Comparison of ENCODE assay signal across 8 cellular contexts in genomic region chr3:190322604-190323240, GRCh38. TPM values are rescaled to one million over a fixed set of nuclear protein-coding genes. Genes with fewer than 3 reads are reported as not detected.
DNase-seq lines count a peak whose midpoint lies in the region; ATAC-seq, FAIRE-seq and TF ChIP-seq lines count a peak whose summit lies in the region.

No MANE protein-coding gene starts in this region.

- no peaks in the 10 kb centered on the region for H3K79me2 ChIP-seq in endothelial cell of umbilical vein (ENCODE audit: control insufficient read depth, insufficient read depth, low read length)

- peak; percentile 25 for TF ChIP-seq CTCF in CD8-positive, alpha-beta T cell (IDR thresholded peaks at IDR 0.05)
- no peak for TF ChIP-seq CTCF in endothelial cell of umbilical vein (IDR thresholded peaks at IDR 0.05; ENCODE audit: extremely low read depth in 1 of 2, insufficient read depth in 1 of 2, low read depth in 1 of 2, low read length in 2 of 2)
- TF ChIP-seq CTCF in neural crest cell (conservative IDR thresholded peaks at IDR 0.05): no peak

- intact Hi-C loops in CD8-positive, alpha-beta T cell (cut with DNase I, micrococcal nuclease): loop anchor here (1.0 to 10.0 kb wide), 4 partner anchors 97 to 1058 kb away; no protein-coding TSS in a partner anchor
- intact Hi-C loops in endothelial cell of umbilical vein (cut with micrococcal nuclease): loop anchor here (1.0 to 5.0 kb wide), 8 partner anchors 23 to 361 kb away; partner anchors contain the start of gene P3H2

- H3K27me3 ChIP-seq in CD8-positive, alpha-beta T cell (ENCODE audit: insufficient read depth, low read length): peaks cover 6% of the 10 kb centered on the region
- H3K27me3 ChIP-seq in NT2/D1 (ENCODE audit: insufficient read depth, insufficient read length) (peaks cover 53% of the 10 kb centered on the region), endothelial cell of umbilical vein (ENCODE audit: control insufficient read depth in 2 of 2, insufficient read depth in 2 of 2, low read length in 2 of 2) (peaks cover 2 to 10% of the 10 kb centered on the region in 2 experiments)

- H3K27me3 Mint-ChIP-seq in CD8-positive, alpha-beta T cell (ENCODE audit: low read depth): peaks cover 35% of the 10 kb centered on the region
- H3K27me3 Mint-ChIP-seq in neural crest cell (ENCODE audit: low read depth): peaks cover 52% of the 10 kb centered on the region

- no peaks in the 10 kb centered on the region for H3K9me1 ChIP-seq in endothelial cell of umbilical vein (replicated peaks; ENCODE audit: control insufficient read depth, extremely low read depth, insufficient read depth, low read length)

- H3K4me1 ChIP-seq in CD8-positive, alpha-beta T cell (ENCODE audit: insufficient read depth, low read length): peaks cover 13% of the 10 kb centered on the region
- H3K4me1 ChIP-seq in NT2/D1 (ENCODE audit: insufficient read depth, insufficient read length) (no peaks in the 10 kb centered on the region), endothelial cell of umbilical vein (ENCODE audit: control insufficient read depth, extremely low read depth, insufficient read depth, low read length) (peaks cover 4% of the 10 kb centered on the region)

- H3K4me3 Mint-ChIP-seq in CD8-positive, alpha-beta T cell: peak overlapping the region; percentile 59
- H3K4me3 Mint-ChIP-seq in neural crest cell: peak overlapping the region; percentile 78

- no peaks in the 10 kb centered on the region for H4K20me1 ChIP-seq in endothelial cell of umbilical vein (replicated peaks; ENCODE audit: control insufficient read depth, extremely low read depth, insufficient read depth, low read length)

- dilution Hi-C loops in endothelial cell of umbilical vein (cut with MboI; ENCODE audit: extremely low pct_ligation_motif_present, low sequenced_read_pairs): loop anchor here (25.0 kb wide), 1 partner anchor 360 kb away; no protein-coding TSS in a partner anchor

- H2AFZ ChIP-seq in endothelial cell of umbilical vein (ENCODE audit: low read depth, low read length): peak overlapping the region; percentile 57

- no peaks in the 10 kb centered on the region for H3K36me3 Mint-ChIP-seq in CD8-positive, alpha-beta T cell
- no peaks in the 10 kb centered on the region for H3K36me3 Mint-ChIP-seq in neural crest cell (ENCODE audit: low read depth)

- H3K9me3 ChIP-seq in CD8-positive, alpha-beta T cell (ENCODE audit: low read length): no peaks in the 10 kb centered on the region
- H3K9me3 ChIP-seq in NT2/D1 (ENCODE audit: insufficient read depth, low read length) (no peaks in the 10 kb centered on the region), endothelial cell of umbilical vein (replicated peaks; ENCODE audit: control insufficient read depth, insufficient read depth, low read length) (no peaks in the 10 kb centered on the region)

- FAIRE-seq in endothelial cell of umbilical vein (lab: Jason Lieb, UNC): no peak

- H3K4me1 Mint-ChIP-seq in CD8-positive, alpha-beta T cell (ENCODE audit: low read depth): peaks cover 14% of the 10 kb centered on the region
- H3K4me1 Mint-ChIP-seq in neural crest cell: peaks cover 13% of the 10 kb centered on the region

- H3K9ac ChIP-seq in NT2/D1 (ENCODE audit: insufficient read length, low read depth) (peak overlapping the region; percentile 58), endothelial cell of umbilical vein (replicated peaks; ENCODE audit: extremely low read depth, insufficient read depth, low read length) (no peak overlapping the region)

- H3K4me3 ChIP-seq in CD8-positive, alpha-beta T cell (ENCODE audit: low read depth, low read length): peak overlapping the region; percentile 56
- H3K4me3 ChIP-seq in NT2/D1 (ENCODE audit: insufficient read length, low read depth) (peak overlapping the region; percentile 22), endothelial cell of umbilical vein (replicated peaks in 1 of 3; ENCODE audit: insufficient read depth in 1 of 3, low read depth in 1 of 3, low read length in 3 of 3) (no peak overlapping the region)

- BruUV-seq in endothelial cell of umbilical vein (replicated peaks; lab: Mats Ljungman, UMichigan): no TSS peak

- peak overlapping the region; percentile 36 for H3K4me2 ChIP-seq in endothelial cell of umbilical vein (ENCODE audit: insufficient read depth, low read length)

- H3K9me3 Mint-ChIP-seq in CD8-positive, alpha-beta T cell: no peaks in the 10 kb centered on the region
- H3K9me3 Mint-ChIP-seq in neural crest cell: no peaks in the 10 kb centered on the region

- H3K27ac ChIP-seq in CD8-positive, alpha-beta T cell (ENCODE audit: low read depth, low read length): no peak overlapping the region
- H3K27ac ChIP-seq in endothelial cell of umbilical vein (ENCODE audit: insufficient read depth, low read depth, low read length): no peak overlapping the region

- TF ChIP-seq POLR2A in endothelial cell of umbilical vein (IDR thresholded peaks at IDR 0.05; ENCODE audit: low read depth, low read length): no peak

- no peak for DNase-seq in CD8-positive, alpha-beta T cell
- DNase-seq in NT2/D1 (ENCODE audit: low read depth, low spot score) (no peak), endothelial cell of umbilical vein (ENCODE audit: low read depth, low spot score) (no peak), neural crest cell (ENCODE audit: low read depth, low spot score) (no peak)
- no peak for DNase-seq in stimulated activated CD4-positive, alpha-beta T cell treated with anti-CD3 and anti-CD28 coated beads, Interleukin-2, amount 100 ng/mL, for 24 hours

- no peak overlapping the region for H3K27ac Mint-ChIP-seq in CD8-positive, alpha-beta T cell
- no peak overlapping the region for H3K27ac Mint-ChIP-seq in neural crest cell (ENCODE audit: unreplicated experiment)

- CTCF ChIA-PET in CD8-positive, alpha-beta T cell (lab: Charles Lee): interaction anchor here (0.7 to 6.0 kb wide), 16 partner anchors 9 to 361 kb away, joined by 3 to 34 read pairs (median 4); no protein-coding TSS in a partner anchor
- CTCF ChIA-PET in endothelial cell of umbilical vein (lab: Charles Lee): interaction anchor here (0.6 to 4.6 kb wide), 69 partner anchors 8 to 728 kb away, joined by 3 to 167 read pairs (median 6); partner anchors contain the start of gene P3H2

- ATAC-seq in CD8-positive, alpha-beta T cell: no peak
- no peak for ATAC-seq in HG03159 (IDR thresholded peaks at IDR 0.05; ENCODE audit: unreplicated experiment)
- ATAC-seq in GM21423 (IDR thresholded peaks at IDR 0.05; ENCODE audit: unreplicated experiment): no peak
- ATAC-seq in GM21360 (IDR thresholded peaks at IDR 0.05; ENCODE audit: unreplicated experiment): no peak

- POLR2A ChIA-PET in CD8-positive, alpha-beta T cell (lab: Charles Lee): interaction anchor here (0.5 kb wide), 1 partner anchor 118 kb away, joined by 3 read pairs; no protein-coding TSS in a partner anchor
- POLR2A ChIA-PET in endothelial cell of umbilical vein (lab: Charles Lee): interaction anchor here (0.9 kb wide), 1 partner anchor 17 kb away, joined by 3 read pairs; no protein-coding TSS in a partner anchor

- H3K36me3 ChIP-seq in CD8-positive, alpha-beta T cell (ENCODE audit: insufficient read depth, low read length): no peaks in the 10 kb centered on the region
- no peaks in the 10 kb centered on the region for H3K36me3 ChIP-seq in NT2/D1 (ENCODE audit: insufficient read depth, insufficient read length, low read length)
- H3K36me3 ChIP-seq in endothelial cell of umbilical vein (ENCODE audit: control insufficient read depth in 2 of 2, extremely low read depth in 1 of 2, insufficient read depth in 2 of 2, low read length in 2 of 2): no peaks in the 10 kb centered on the region

TF ChIP-seq in endothelial cell of umbilical vein, 7 proteins besides CTCF, POLR2A, EP300 and RAD21:
- TF ChIP-seq EZH2 (IDR thresholded peaks at IDR 0.05; ENCODE audit: borderline replicate concordance, low read depth, low read length, severe bottlenecking) (no peak), POLR2AphosphoS5 (IDR thresholded peaks at IDR 0.05; ENCODE audit: insufficient read depth, low read depth, low read length) (no peak), JUN (IDR thresholded peaks at IDR 0.05; ENCODE audit: borderline replicate concordance, insufficient read depth, insufficient read length, low read depth) (no peak), GATA2 (IDR thresholded peaks at IDR 0.05; ENCODE audit: insufficient read depth, insufficient read length, low read depth, low read length) (no peak), MYC (IDR thresholded peaks at IDR 0.05; ENCODE audit: low read depth, low read length) (no peak), MAX (IDR thresholded peaks at IDR 0.05; ENCODE audit: insufficient read depth, insufficient read length) (no peak), FOS (IDR thresholded peaks at IDR 0.05; ENCODE audit: borderline replicate concordance, insufficient read depth, low read length) (no peak)

RNA-seq across cellular contexts. Expression of gene CLDN1, which starts 0.5 kb away (rescaled TPM):
- total RNA-seq in CD8-positive, alpha-beta T cell: not detected
- total RNA-seq in endothelial cell of umbilical vein: 0.27 and 0.32 TPM in 2 replicates
- polyA plus RNA-seq in endothelial cell of umbilical vein: 0.16 and 0.32 TPM in 2 replicates
- polyA plus RNA-seq in endothelial cell of umbilical vein (2011; cell fraction: cytosol; rRNA removed): 0.38 and 0.39 TPM in 2 replicates
- 0.43 and 0.50 TPM in 2 replicates for polyA plus RNA-seq in endothelial cell of umbilical vein (2011; cell fraction: nucleus; rRNA removed)
- 0.90 and 1.1 TPM in 2 replicates for polyA plus RNA-seq in endothelial cell of umbilical vein (2012)
- polyA minus RNA-seq in endothelial cell of umbilical vein: 0.45 and 0.87 TPM in 2 replicates
- polyA minus RNA-seq in endothelial cell of umbilical vein (2011; cell fraction: cytosol; rRNA and poly(A)+ RNA removed): 8.9 TPM
- 0.34 and 0.82 TPM in 2 replicates for polyA minus RNA-seq in endothelial cell of umbilical vein (2011; cell fraction: nucleus; rRNA and poly(A)+ RNA removed)
- 0.14 and 0.39 TPM in 2 replicates for total RNA-seq in neural crest cell

Comparison
In these comparisons a context has a peak if more than half of its experiments do, and no peak if none do; other contexts are left out.
1. H3K4me3 ChIP-seq: peak in CD8-positive, alpha-beta T cell (single experiment) and NT2/D1 (single experiment); none in endothelial cell of umbilical vein (0 of 3).